In genomic region chr11:14266622-14267021, GRCh38 we compare ENCODE assay signal across 31 cellular contexts.
"Had no signal": no experiment of that assay in that cellular context is flagged by ENCODE, and none has a peak within 500 bp of the region (broad histone marks: within the 10 kb centered on the region; RNA-seq: fewer than 3 reads in every experiment).

No MANE protein-coding gene starts in this region.

- H3K9me3 ChIP-seq: ovary, psoas muscle, spleen, suprapubic skin, testis, transverse colon, upper lobe of right lung, uterus had no signal

- H3K36me3 ChIP-seq: neural progenitor cell, suprapubic skin, uterus had no signal

- H3K27ac Mint-ChIP-seq: natural killer cell; nephron; neural progenitor cell; progenitor cell of endocrine pancreas; stimulated activated memory B cell treated with anti-CD40 and anti-IgM and Interleukin-4, amounts not matched to agents 10 μg/mL and 1 μg/mL and 100 μg/mL, for 72 hours; stimulated activated naive CD8-positive, alpha-beta T cell treated with anti-CD3 and anti-CD28 coated beads, Interleukin-15, amount 100 ng/mL, for 72 hours; type B pancreatic cell had no signal

- H3K4me2 ChIP-seq: neural progenitor cell, smooth muscle cell had no signal

- H3K27me3 ChIP-seq: neural progenitor cell, ovary, spleen, suprapubic skin, testis, tibial artery, transverse colon, upper lobe of right lung, uterus had no signal

- H3K4me3 ChIP-seq: neural progenitor cell, ovary, psoas muscle, skin epidermis, smooth muscle cell, spleen, suprapubic skin, testis, tibial artery, transverse colon, upper lobe of right lung, uterus had no signal

- H2AFZ ChIP-seq: neural progenitor cell, parathyroid adenoma had no signal

- H3K4me3 Mint-ChIP-seq: natural killer cell; nephron; neural progenitor cell; stimulated activated memory B cell treated with anti-CD40 and anti-IgM and Interleukin-4, amounts not matched to agents 10 μg/mL and 1 μg/mL and 100 μg/mL, for 72 hours; stimulated activated naive CD8-positive, alpha-beta T cell treated with anti-CD3 and anti-CD28 coated beads, Interleukin-15, amount 100 ng/mL, for 72 hours; type B pancreatic cell had no signal

- ATAC-seq: natural killer cell; psoas muscle; right cardiac atrium; sciatic nerve; stimulated activated memory B cell treated with anti-CD40 and anti-IgM and Interleukin-4, amounts not matched to agents 10 μg/mL and 1 μg/mL and 100 μg/mL, for 72 hours; stimulated activated naive CD8-positive, alpha-beta T cell treated with anti-CD3 and anti-CD28 coated beads, Interleukin-15, amount 100 ng/mL, for 72 hours; stimulated activated naive CD8-positive, alpha-beta T cell treated with anti-CD3 and anti-CD28 coated beads, Interleukin-15, Interleukin-2, amounts not matched to agents 100 U/mL and 50 U/mL, for 24 hours; upper lobe of right lung had no signal

- H3K9me3 Mint-ChIP-seq: natural killer cell, nephron, neural progenitor cell, type B pancreatic cell had no signal

- H3K27me3 Mint-ChIP-seq: progenitor cell of endocrine pancreas; stimulated activated memory B cell treated with anti-CD40 and anti-IgM and Interleukin-4, amounts not matched to agents 10 μg/mL and 1 μg/mL and 100 μg/mL, for 72 hours; stimulated activated naive CD8-positive, alpha-beta T cell treated with anti-CD3 and anti-CD28 coated beads, Interleukin-15, amount 100 ng/mL, for 72 hours; type B pancreatic cell had no signal

- H3K36me3 Mint-ChIP-seq: natural killer cell had no signal

- H3K9ac ChIP-seq: neural progenitor cell, parathyroid adenoma had no signal

- H3K4me1 Mint-ChIP-seq: nephron had no signal

- H3K27ac ChIP-seq: neural progenitor cell, ovary, parathyroid adenoma, psoas muscle, skin epidermis, spleen, suprapubic skin, testis, tibial artery, transverse colon, upper lobe of right lung, uterus had no signal

- H3K4me1 ChIP-seq: neural progenitor cell, parathyroid adenoma, suprapubic skin, testis, transverse colon, uterus had no signal

- DNase-seq: natural killer cell; occipital lobe; ovary; posterior cingulate gyrus; psoas muscle; right cardiac atrium; spleen; stimulated activated CD4-positive, alpha-beta T cell treated with anti-CD3 and anti-CD28 coated beads, Interleukin-12 subunit alpha, Interleukin-12 subunit beta, amount 100 ng/mL, for 4 hours; stimulated activated CD4-positive, alpha-beta T cell treated with anti-CD3 and anti-CD28 coated beads, Interleukin-1b, Interleukin-23, amount 100 ng/mL, for 48 hours; stimulated activated CD4-positive, alpha-beta T cell treated with anti-CD3 and anti-CD28 coated beads, Interleukin-4, amount 100 ng/mL, for 1 hour; stimulated activated CD4-positive, alpha-beta T cell treated with anti-CD3 and anti-CD28 coated beads, Interleukin-4, amount 100 ng/mL, for 4 hours; stimulated activated CD8-positive, alpha-beta memory T cell treated with anti-CD3 and anti-CD28 coated beads, Interleukin-4, amount 100 ng/mL, for 48 hours; stimulated activated naive CD4-positive, alpha-beta T cell; stimulated activated naive CD8-positive, alpha-beta T cell treated with anti-CD3 and anti-CD28 coated beads, Interleukin-15, amount 100 ng/mL, for 72 hours; stimulated activated naive CD8-positive, alpha-beta T cell treated with anti-CD3 and anti-CD28 coated beads, Interleukin-15, Interleukin-2, amounts not matched to agents 100 U/mL and 50 U/mL, for 24 hours; substantia nigra; testis; tibial artery; transverse colon; upper lobe of right lung; uterus had no signal

- H3K79me2 ChIP-seq: parathyroid adenoma had no signal
